ENCODE assay signal across 17 cellular contexts in the genomic region with DNA sequence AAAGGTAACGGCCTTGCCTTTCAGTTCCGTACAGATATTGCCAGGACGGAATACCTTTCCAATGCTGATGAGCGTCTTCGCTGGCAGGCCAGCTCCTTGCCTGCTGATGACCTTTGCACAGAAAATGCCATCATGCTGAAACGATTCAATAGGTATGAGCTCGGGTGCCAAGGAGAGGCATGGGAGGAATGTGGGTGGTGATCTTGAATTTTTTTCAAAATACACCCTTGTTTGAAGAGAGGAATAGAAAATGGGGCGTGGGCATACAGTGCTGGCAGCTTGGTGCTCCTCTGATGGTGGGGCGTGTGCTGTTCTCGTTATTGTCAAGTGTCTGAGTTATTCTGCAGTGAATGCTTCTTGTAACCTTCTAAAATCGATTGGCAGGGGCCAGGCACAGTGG.
"Had no signal": no experiment of that assay in that cellular context is flagged by ENCODE, and none has a peak within 500 bp of the region (broad histone marks: within the 10 kb centered on the region; RNA-seq: fewer than 3 reads in every experiment).

No MANE protein-coding gene starts in this region.

- H3K27me3 Mint-ChIP-seq: activated B cell treated with CpG ODN at 0.5 μM for 24 hours; activated CD4-positive, alpha-beta T cell treated with anti-CD3 and anti-CD28 coated beads, Interleukin-2, amount 10 ng/mL, durations not matched to agents 7 days and 5 days had no signal

- H3K4me3 ChIP-seq: cardiac muscle cell, colonic mucosa, heart left ventricle, neural progenitor cell, pancreas, right atrium auricular region, skin epidermis, thyroid gland had no signal

- H3K4me3 Mint-ChIP-seq: activated B cell treated with CpG ODN at 0.5 μM for 24 hours; activated CD4-positive, alpha-beta T cell treated with anti-CD3 and anti-CD28 coated beads, Interleukin-2, amount 10 ng/mL, durations not matched to agents 7 days and 5 days; neural progenitor cell had no signal

- H3K4me1 ChIP-seq: colonic mucosa, heart left ventricle, neural progenitor cell, pancreas, right atrium auricular region, thyroid gland had no signal

- ATAC-seq: heart left ventricle, left lobe of liver, pancreas had no signal

- H3K27ac ChIP-seq: cardiac muscle cell, colonic mucosa, heart left ventricle, neural progenitor cell, pancreas, right atrium auricular region, skin epidermis, thyroid gland had no signal

- H3K27ac Mint-ChIP-seq: activated B cell treated with CpG ODN at 0.5 μM for 24 hours; activated CD4-positive, alpha-beta T cell treated with anti-CD3 and anti-CD28 coated beads, Interleukin-2, amount 10 ng/mL, durations not matched to agents 7 days and 5 days; neural progenitor cell had no signal

- DNase-seq: activated B cell treated with CpG ODN at 0.5 μM for 24 hours; activated CD4-positive, alpha-beta T cell treated with anti-CD3 and anti-CD28 coated beads, Interleukin-2, amount 10 ng/mL, durations not matched to agents 7 days and 5 days; activated effector memory CD4-positive, alpha-beta T cell treated with Interleukin-2 at 50 U/mL for 16 hours; activated T-cell treated with anti-CD3 and anti-CD28 coated beads for 4 hours; aorta; colonic mucosa; effector CD4-positive, alpha-beta T cell; foreskin melanocyte; heart left ventricle; pancreas; SK-N-SH; thyroid gland had no signal

- H3K9me3 ChIP-seq: colonic mucosa, heart left ventricle, pancreas, right atrium auricular region, SK-N-SH, thyroid gland had no signal

- H3K9me3 Mint-ChIP-seq: activated B cell treated with CpG ODN at 0.5 μM for 24 hours; activated CD4-positive, alpha-beta T cell treated with anti-CD3 and anti-CD28 coated beads, Interleukin-2, amount 10 ng/mL, durations not matched to agents 7 days and 5 days; neural progenitor cell had no signal

- H3K4me1 Mint-ChIP-seq: activated B cell treated with CpG ODN at 0.5 μM for 24 hours; activated CD4-positive, alpha-beta T cell treated with anti-CD3 and anti-CD28 coated beads, Interleukin-2, amount 10 ng/mL, durations not matched to agents 7 days and 5 days; neural progenitor cell had no signal

- H3K27me3 ChIP-seq: cardiac muscle cell, colonic mucosa, heart left ventricle, neural progenitor cell, pancreas, right atrium auricular region, thyroid gland had no signal
